ENCODE assay signal across 1 cellular context in genomic region chr19:31548941-31549340, GRCh38.
TF ChIP-seq lines count a peak whose summit lies in the region.

No MANE protein-coding gene starts in this region.

TF ChIP-seq in HepG2, 621 proteins besides CTCF, POLR2A, EP300 and RAD21 (continued from another document):
- TF ChIP-seq ZXDC (CRISPR knock-in tag; IDR thresholded peaks at IDR 0.05), result no peak
TF ChIP-seq in HepG2: peak in this region for 2.
